Comparison of ENCODE assay signal across 9 cellular contexts in genomic region chr15:52337198-52337853, GRCh38. TPM values are rescaled to one million over a fixed set of nuclear protein-coding genes. Genes with fewer than 3 reads are reported as not detected.
DNase-seq lines count a peak whose midpoint lies in the region; ATAC-seq and TF ChIP-seq lines count a peak whose summit lies in the region.
"Had no signal": no experiment of that assay in that cellular context is flagged by ENCODE, and none has a peak within 500 bp of the region (broad histone marks: within the 10 kb centered on the region; RNA-seq: fewer than 3 reads in every experiment).

No MANE protein-coding gene starts in this region.

- H3K4me3 ChIP-seq in heart left ventricle (no peak overlapping the region), skeletal muscle satellite cell (ENCODE audit: low read length) (peak overlapping the region; percentile 7)

- CTCF ChIA-PET in WTC11 (lab: Charles Lee), result interaction anchor here (0.7 to 1.5 kb wide), 6 partner anchors 33 to 129 kb away, joined by 3 to 5 read pairs (median 4); no protein-coding TSS in a partner anchor

- intact Hi-C loops in heart left ventricle (cut with DNase I), result loop anchor here in 5 of 10 donors (10.0 kb wide), 6 partner anchors 57 to 397 kb away; partner anchors contain the start of genes ARPP19 (in 1 of the 5) and MYO5A (in 1 of the 5)

- H3K4me2 ChIP-seq in skeletal muscle satellite cell (ENCODE audit: low read length), result peak overlapping the region; percentile 52

- 62 to 69% (median 67%) methylated on average over 5 of the region's 5 CpGs for WGBS in heart left ventricle, 4 donors

- DNase-seq in HFFc6, result peak; percentile 71
- DNase-seq in WTC11 (ENCODE audit: low spot score), result no peak
- no peak for DNase-seq in heart left ventricle
- no peak for DNase-seq in NCI-H2196 (lab: John Stamatoyannopoulos, UW; ENCODE audit: unreplicated experiment)
- no peak for DNase-seq in NCI-H2107 (lab: John Stamatoyannopoulos, UW)
- DNase-seq: NCI-H1417 treated with DMSO at 0.1 percent for 48 hours had no signal

- no peaks in the 10 kb centered on the region for H3K9me3 ChIP-seq in heart left ventricle
- no peaks in the 10 kb centered on the region for H3K9me3 ChIP-seq in skeletal muscle satellite cell (replicated peaks; ENCODE audit: low read length)

- H3K36me3 ChIP-seq in heart left ventricle (peaks cover 0 to 60% (median 32%) of the 10 kb centered on the region in 9 donors), skeletal muscle satellite cell (ENCODE audit: insufficient read depth, low read length) (peaks cover 4% of the 10 kb centered on the region)

- TF ChIP-seq CTCF in HFFc6 (IDR thresholded peaks at IDR 0.05) (no peak), WTC11 (IDR thresholded peaks at IDR 0.05) (no peak), heart left ventricle (IDR thresholded peaks at IDR 0.05) (no peak)

- peaks cover 0 to 14% (median 0%) of the 10 kb centered on the region in 12 donors for H3K4me1 ChIP-seq in heart left ventricle
- H3K4me1 ChIP-seq in skeletal muscle satellite cell (ENCODE audit: control insufficient read depth, insufficient read depth, low read length), result peaks cover 46% of the 10 kb centered on the region

- H3K4me3 Mint-ChIP-seq in HFFc6, result peak overlapping the region; percentile 58
- peak overlapping the region; percentile 2; the same call in 1 of the 2 replicates for H3K4me3 Mint-ChIP-seq in WTC11

- H3K9ac ChIP-seq in skeletal muscle satellite cell (ENCODE audit: low read depth, low read length), result peak overlapping the region; percentile 22

- H3K27me3 ChIP-seq in heart left ventricle, result no peaks in the 10 kb centered on the region
- H3K27me3 ChIP-seq in skeletal muscle satellite cell (ENCODE audit: control insufficient read depth, insufficient read depth, low read length), result no peaks in the 10 kb centered on the region

- H3K9me3 Mint-ChIP-seq in HFFc6, result no peaks in the 10 kb centered on the region
- no peaks in the 10 kb centered on the region for H3K9me3 Mint-ChIP-seq in WTC11

- H3K4me1 Mint-ChIP-seq in HFFc6 (ENCODE audit: low read depth) (peaks cover 62% of the 10 kb centered on the region), WTC11 (peaks cover 54% of the 10 kb centered on the region)

- H3K27ac ChIP-seq in heart left ventricle, result peak overlapping the region in 6 of 12 donors; percentile 15 to 56 (median 40)

- POLR2A ChIA-PET in WTC11 (lab: Charles Lee), result no interaction called here

- H3K36me3 Mint-ChIP-seq in HFFc6 (ENCODE audit: low read depth) (peaks cover 7% of the 10 kb centered on the region), WTC11 (0 out of 2 replicates have a peak, but pooled peaks cover 6% of the 10 kb centered on the region)

- ATAC-seq in WTC11, result no peak
- peak; percentile 59 to 70 (median 61) for ATAC-seq in heart left ventricle
- ATAC-seq in HG02571 (IDR thresholded peaks at IDR 0.05; ENCODE audit: unreplicated experiment), result no peak
- ATAC-seq: left lobe of liver had no signal

- peaks cover 2% of the 10 kb centered on the region for H3K27me3 Mint-ChIP-seq in HFFc6 (ENCODE audit: insufficient read depth)
- H3K27me3 Mint-ChIP-seq in WTC11 (ENCODE audit: low read depth), result no peaks in the 10 kb centered on the region

- TF ChIP-seq POLR2A in heart left ventricle (IDR thresholded peaks at IDR 0.05), result no peak

- H3K27ac Mint-ChIP-seq in HFFc6 (peak overlapping the region; percentile 89), WTC11 (peak overlapping the region; percentile 84)

TF ChIP-seq in WTC11, 78 proteins besides CTCF, POLR2A, EP300 and RAD21 (continues in another document):
- no peak for TF ChIP-seq JUN (CRISPR knock-in tag; IDR thresholded peaks at IDR 0.05)
- no peak for TF ChIP-seq MLX (CRISPR knock-in tag; IDR thresholded peaks at IDR 0.05)
- no peak for TF ChIP-seq PRRX2 (CRISPR knock-in tag; IDR thresholded peaks at IDR 0.05)
- no peak for TF ChIP-seq STAT6 (CRISPR knock-in tag; conservative IDR thresholded peaks at IDR 0.05; ENCODE audit: low read depth)
- no peak for TF ChIP-seq USF1 (CRISPR knock-in tag; IDR thresholded peaks at IDR 0.05)
- no peak for TF ChIP-seq TEAD1 (CRISPR knock-in tag; IDR thresholded peaks at IDR 0.05)
- no peak for TF ChIP-seq MAX (CRISPR knock-in tag; IDR thresholded peaks at IDR 0.05)
- TF ChIP-seq ARID4B (CRISPR knock-in tag; IDR thresholded peaks at IDR 0.05; ENCODE audit: borderline replicate concordance), result no peak

RNA-seq across cellular contexts. Expression of gene MYO5C, which starts 41.7 kb away (rescaled TPM):
- under 1 TPM in 2 of 6 experiments, not detected in 4; 0.02 to 0.10 TPM for total RNA-seq in HFFc6 (2021; fragmentation: NEBNext Ultra II Directional; extraction: Animal tissue kit (Norgen Biotek cat#: 25700))
- 22.5 to 25.3 TPM (median 22.9 TPM) in 3 replicates for total RNA-seq in WTC11 (2021)
- total RNA-seq in heart left ventricle, result 1 to 10 TPM; 1.0 to 7.2 (median 3.4) TPM
- polyA plus RNA-seq in heart left ventricle, result under 1 TPM; 0.89 to 0.95 TPM
- under 0.01 and 1.3 TPM in 2 replicates for total RNA-seq in skeletal muscle satellite cell (2012; rRNA removed)

Comparison
In these comparisons a context has a peak if more than half of its experiments do, and no peak if none do; other contexts are left out.
1. ATAC-seq: peak in heart left ventricle (4 of 4); none in WTC11 (single experiment) and HG02571 (single experiment).